Comparison of ENCODE assay signal across 8 cellular contexts in genomic region chr3:179321585-179322322, GRCh38. TPM values are rescaled to one million over a fixed set of nuclear protein-coding genes. Genes with fewer than 3 reads are reported as not detected.
DNase-seq lines count a peak whose midpoint lies in the region; ATAC-seq and TF ChIP-seq lines count a peak whose summit lies in the region.

No MANE protein-coding gene starts in this region.

- H3K27ac Mint-ChIP-seq in IgD-negative memory B cell (peak overlapping the region; percentile 25 to 93 (median 92)), natural killer cell (peak overlapping the region; percentile 75 to 92)

- H3K4me3 Mint-ChIP-seq in IgD-negative memory B cell (peak overlapping the region; percentile 86 to 95 (median 93)), natural killer cell (peak overlapping the region; percentile 86)

- H3K9me3 ChIP-seq in SK-N-MC (ENCODE audit: low read depth, low read length): no peaks in the 10 kb centered on the region
- no peaks in the 10 kb centered on the region for H3K9me3 ChIP-seq in endocrine pancreas (ENCODE audit: control insufficient read depth, low read length)

- peaks cover 1% of the 10 kb centered on the region for H3K36me3 Mint-ChIP-seq in IgD-negative memory B cell
- H3K36me3 Mint-ChIP-seq in natural killer cell: no peaks in the 10 kb centered on the region

- peak; percentile 16 for DNase-seq in NCI-H1694 (lab: John Stamatoyannopoulos, UW)
- DNase-seq in NCI-H1694 treated with DMSO at 0.1 percent for 48 hours (lab: John Stamatoyannopoulos, UW): no peak
- DNase-seq in SK-N-MC (ENCODE audit: low read depth, low spot score): peak; percentile 78
- no peak for DNase-seq in natural killer cell

- no peak for TF ChIP-seq CTCF in natural killer cell (IDR thresholded peaks at IDR 0.05)

- H3K9ac ChIP-seq in SK-N-MC (ENCODE audit: insufficient read length) (peak overlapping the region; percentile 92), endocrine pancreas (ENCODE audit: control insufficient read depth, insufficient read depth, low read length) (no peak overlapping the region)

- H3K27me3 ChIP-seq in endocrine pancreas (ENCODE audit: control insufficient read depth, insufficient read depth, low read length): no peaks in the 10 kb centered on the region

- H3K4me1 Mint-ChIP-seq in IgD-negative memory B cell (peaks cover 26 to 35% (median 31%) of the 10 kb centered on the region in 3 donors), natural killer cell (peaks cover 29% of the 10 kb centered on the region in 2 donors)

- ATAC-seq in natural killer cell (no peak), GM18907 (IDR thresholded peaks at IDR 0.05; ENCODE audit: unreplicated experiment) (no peak), HG03159 (IDR thresholded peaks at IDR 0.05; ENCODE audit: unreplicated experiment) (no peak)

- H3K9me3 Mint-ChIP-seq in IgD-negative memory B cell: no peaks in the 10 kb centered on the region
- H3K9me3 Mint-ChIP-seq in natural killer cell: no peaks in the 10 kb centered on the region

- H3K27ac ChIP-seq in SK-N-MC: peak overlapping the region; percentile 89

- intact Hi-C loops in natural killer cell (cut with micrococcal nuclease): loop anchor here (1.0 kb wide), 2 partner anchors 26 to 172 kb away; partner anchors contain the start of gene MFN1

- H3K4me3 ChIP-seq in SK-N-MC: peak overlapping the region; percentile 87
- peak overlapping the region; percentile 89 for H3K4me3 ChIP-seq in endocrine pancreas (ENCODE audit: control insufficient read depth, insufficient read depth, low read length)

- H3K27me3 Mint-ChIP-seq in IgD-negative memory B cell (no peaks in the 10 kb centered on the region), natural killer cell (ENCODE audit: low read depth in 2 of 2) (no peaks in the 10 kb centered on the region)

- no peaks in the 10 kb centered on the region for H3K4me1 ChIP-seq in endocrine pancreas (ENCODE audit: control insufficient read depth, insufficient read depth, low read length)

- H3K36me3 ChIP-seq in SK-N-MC (ENCODE audit: insufficient read depth, low read length) (peaks cover 17% of the 10 kb centered on the region), endocrine pancreas (ENCODE audit: control insufficient read depth, insufficient read depth, low read length) (no peaks in the 10 kb centered on the region)

RNA-seq across cellular contexts. Expression of gene ZNF639, which starts 1.1 kb away (rescaled TPM):
- 59.4 TPM for polyA plus RNA-seq in IgD-negative memory B cell
- 10 to 100 TPM; 51.8 to 54.5 (median 53.5) TPM for total RNA-seq in natural killer cell

RNA-seq across cellular contexts. Expression of gene MFN1, which starts 25.8 kb away (rescaled TPM):
- 12.8 TPM for polyA plus RNA-seq in IgD-negative memory B cell
- total RNA-seq in natural killer cell: 10 to 100 TPM; 42.4 to 52.9 (median 47.2) TPM

Comparison
In these comparisons a context has a peak if more than half of its experiments do, and no peak if none do; other contexts are left out.
1. DNase-seq: peak in NCI-H1694 (single experiment) and SK-N-MC (single experiment); none in NCI-H1694 treated with DMSO at 0.1 percent for 48 hours (single experiment) and natural killer cell (single experiment).